ENCODE assay signal across 11 cellular contexts in the genomic region with DNA sequence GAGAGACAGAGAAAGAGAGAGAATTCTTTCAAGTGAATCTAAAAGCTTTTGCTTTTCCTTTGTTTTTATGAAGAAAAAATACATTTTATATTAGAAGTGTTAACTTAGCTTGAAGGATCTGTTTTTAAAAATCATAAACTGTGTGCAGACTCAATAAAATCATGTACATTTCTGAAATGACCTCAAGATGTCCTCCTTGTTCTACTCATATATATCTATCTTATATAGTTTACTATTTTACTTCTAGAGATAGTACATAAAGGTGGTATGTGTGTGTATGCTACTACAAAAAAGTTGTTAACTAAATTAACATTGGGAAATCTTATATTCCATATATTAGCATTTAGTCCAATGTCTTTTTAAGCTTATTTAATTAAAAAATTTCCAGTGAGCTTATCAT.
DNase-seq lines count a peak whose midpoint lies in the region; ATAC-seq and TF ChIP-seq lines count a peak whose summit lies in the region.
"Had no signal": no experiment of that assay in that cellular context is flagged by ENCODE, and none has a peak within 500 bp of the region (broad histone marks: within the 10 kb centered on the region; RNA-seq: fewer than 3 reads in every experiment).

No MANE protein-coding gene starts in this region.

- no peak overlapping the region for H3K4me3 ChIP-seq in NB4 (ENCODE audit: low read depth, low read length)
- H3K4me3 ChIP-seq: uterus had no signal

- H3K27ac Mint-ChIP-seq in neural crest cell (ENCODE audit: unreplicated experiment): no peak overlapping the region

- DNase-seq in NCI-H345 treated with DMSO at 0.1 percent for 48 hours (lab: John Stamatoyannopoulos, UW; ENCODE audit: unreplicated experiment): peak; percentile 3
- no peak for DNase-seq in NCI-H345 (lab: John Stamatoyannopoulos, UW)
- peak; percentile 29 for DNase-seq in NB4 (ENCODE audit: low read depth)
- peak; percentile 12 for DNase-seq in cerebellum (ENCODE audit: low spot score)
- DNase-seq in neural crest cell (ENCODE audit: low read depth, low spot score): no peak
- DNase-seq in mesenteric fat pad (ENCODE audit: low spot score): no peak
- DNase-seq in NCI-H187 (lab: John Stamatoyannopoulos, UW): no peak
- DNase-seq: activated CD4-positive, alpha-beta T cell treated with anti-CD3 and anti-CD28 coated beads for 4 hours; CD4-positive, alpha-beta memory T cell; uterus had no signal

- H3K9me3 Mint-ChIP-seq in neural crest cell: no peaks in the 10 kb centered on the region

- H3K36me3 Mint-ChIP-seq in neural crest cell (ENCODE audit: low read depth): no peaks in the 10 kb centered on the region

- no peak for TF ChIP-seq POLR2A in NB4 (IDR thresholded peaks at IDR 0.05; ENCODE audit: extremely low read depth, insufficient read length)

- no peak overlapping the region for H3K4me3 Mint-ChIP-seq in neural crest cell
- H3K4me3 Mint-ChIP-seq: CD4-positive, alpha-beta memory T cell had no signal

- ATAC-seq in HG02852 (IDR thresholded peaks at IDR 0.05; ENCODE audit: unreplicated experiment): no peak

- H3K27me3 Mint-ChIP-seq in neural crest cell (ENCODE audit: low read depth): no peaks in the 10 kb centered on the region
- H3K27me3 Mint-ChIP-seq: CD4-positive, alpha-beta memory T cell had no signal

- no peaks in the 10 kb centered on the region for H3K4me1 Mint-ChIP-seq in neural crest cell

- TF ChIP-seq CTCF in NB4 (IDR thresholded peaks at IDR 0.05; ENCODE audit: low read depth, low read length): no peak
- TF ChIP-seq CTCF in neural crest cell (conservative IDR thresholded peaks at IDR 0.05): peak; percentile 62

Comparison
In these comparisons a context has a peak if more than half of its experiments do, and no peak if none do; other contexts are left out.
1. DNase-seq: peak in NCI-H345 treated with DMSO at 0.1 percent for 48 hours (single experiment), NB4 (single experiment) and cerebellum (single experiment); none in NCI-H345 (single experiment), neural crest cell (single experiment), mesenteric fat pad (single experiment) and NCI-H187 (0 of 2).